ENCODE assay signal across 1 cellular context in genomic region chr9:114180701-114181582, GRCh38.
TF ChIP-seq lines count a peak whose summit lies in the region.

No MANE protein-coding gene starts in this region.

TF ChIP-seq in SK-N-SH, 30 proteins besides CTCF, POLR2A, EP300 and RAD21 (continued from another document):
- TF ChIP-seq FOXM1 (IDR thresholded peaks at IDR 0.05; ENCODE audit: low read depth) (no peak), TCF12 (IDR thresholded peaks at IDR 0.05) (peak; percentile 77), PBX3 (IDR thresholded peaks at IDR 0.05) (no peak), USF1 (IDR thresholded peaks at IDR 0.05; ENCODE audit: borderline replicate concordance, low read depth) (no peak), ELF1 (IDR thresholded peaks at IDR 0.05) (no peak), NFIC (IDR thresholded peaks at IDR 0.05; ENCODE audit: borderline replicate concordance) (peak; percentile 69; the same call in 1 of the 2 replicates), FOSL2 (IDR thresholded peaks at IDR 0.05; ENCODE audit: borderline replicate concordance, low read depth) (no peak), SIN3A (IDR thresholded peaks at IDR 0.05; ENCODE audit: borderline replicate concordance, low read depth, low read length) (no peak)
